Comparison of ENCODE assay signal across 9 cellular contexts in genomic region chr19:873084-874019, GRCh38. TPM values are rescaled to one million over a fixed set of nuclear protein-coding genes. Genes with fewer than 3 reads are reported as not detected.
DNase-seq lines count a peak whose midpoint lies in the region; ATAC-seq and TF ChIP-seq lines count a peak whose summit lies in the region.
"Had no signal": no experiment of that assay in that cellular context is flagged by ENCODE, and none has a peak within 500 bp of the region (broad histone marks: within the 10 kb centered on the region; RNA-seq: fewer than 3 reads in every experiment).

No MANE protein-coding gene starts in this region.

- intact Hi-C loops in A673 (cut with micrococcal nuclease; ENCODE audit: unreplicated experiment) = no loop called here

- H3K36me3 ChIP-seq in A673 (ENCODE audit: insufficient read depth, low read length, poor library complexity, severe bottlenecking) = peaks cover 25% of the 10 kb centered on the region

- no TSS peak for BruUV-seq in A673 (replicated peaks; lab: Mats Ljungman, UMichigan)

- no peak for ATAC-seq in HG03571 (IDR thresholded peaks at IDR 0.05; ENCODE audit: unreplicated experiment)

- no peaks in the 10 kb centered on the region for H3K9me3 Mint-ChIP-seq in HFFc6

- no peak overlapping the region for H3K4me3 Mint-ChIP-seq in HFFc6

- POLR2A ChIA-PET in A673 (lab: Charles Lee; ENCODE audit: low non-redundant PET) = no interaction called here

- DNase-seq in A673 (ENCODE audit: low spot score) (peak; percentile 84), HFFc6 (peak; percentile 70), NCI-H748 treated with DMSO at 0.1 percent for 48 hours (lab: John Stamatoyannopoulos, UW) (no peak), mucosa of gallbladder (ENCODE audit: low spot score) (no peak)
- peak in 3 of 4 experiments; percentile 29 to 79 (median 74) for DNase-seq in activated CD4-positive, CD25-positive, alpha-beta regulatory T cell (lab: John Stamatoyannopoulos, UW)
- peak; percentile 64 for DNase-seq in effector CD8-positive, alpha-beta T cell (lab: John Stamatoyannopoulos, UW)
- DNase-seq in stimulated activated CD4-positive, alpha-beta T cell treated with anti-CD3 and anti-CD28 coated beads, TNF-alpha, amount 100 ng/mL, for 1 hour (ENCODE audit: low read depth in 3 of 3, low spot score in 1 of 3) = peak; percentile 21 to 70 (median 46)

- TF ChIP-seq CTCF in A673 (conservative IDR thresholded peaks at IDR 0.05; ENCODE audit: low read depth, low read length) (no peak), HFFc6 (IDR thresholded peaks at IDR 0.05) (no peak)

- H3K27me3 ChIP-seq in A673 (replicated peaks; ENCODE audit: insufficient read depth, low read depth, low read length, poor library complexity) = no peaks in the 10 kb centered on the region

- CTCF ChIA-PET in A673 (lab: Charles Lee) = no interaction called here

- no peaks in the 10 kb centered on the region for H3K9me3 ChIP-seq in A673 (ENCODE audit: low read depth, low read length, poor library complexity, severe bottlenecking)

- no peak overlapping the region for H3K27ac ChIP-seq in A673 (ENCODE audit: low read depth, low read length, poor library complexity, severe bottlenecking)

- H3K36me3 Mint-ChIP-seq in HFFc6 (ENCODE audit: low read depth) = peaks cover 7% of the 10 kb centered on the region; the same call in 1 of the 2 replicates

- H3K27ac Mint-ChIP-seq in HFFc6 = no peak overlapping the region

- H3K4me3 ChIP-seq in A673 (ENCODE audit: low read depth, low read length, poor library complexity, severe bottlenecking) = no peak overlapping the region

- peaks cover 7% of the 10 kb centered on the region for H3K27me3 Mint-ChIP-seq in HFFc6 (ENCODE audit: insufficient read depth)

- peaks cover 46% of the 10 kb centered on the region for H3K4me1 ChIP-seq in A673 (ENCODE audit: insufficient read depth, low read length, poor library complexity, severe bottlenecking)

- H3K4me1 Mint-ChIP-seq in HFFc6 (ENCODE audit: low read depth) = peaks cover 16% of the 10 kb centered on the region

RNA-seq across cellular contexts. Expression of gene CFD, which starts 13.9 kb away (rescaled TPM):
- total RNA-seq in A673 (2021) = 1.1 and 1.4 TPM in 2 replicates
- 1 to 10 TPM in 3 of 6 experiments, under 1 TPM in 3; 0.84 to 1.7 (median 0.98) TPM for total RNA-seq in HFFc6 (2021; fragmentation: NEBNext Ultra II Directional; extraction: Animal tissue kit (Norgen Biotek cat#: 25700))
- total RNA-seq in mucosa of gallbladder = 133 TPM

RNA-seq across cellular contexts. Expression of gene MED16, which starts 19.6 kb away (rescaled TPM):
- total RNA-seq in A673 (2021) (83.0 and 86.3 TPM in 2 replicates), mucosa of gallbladder (66.9 TPM)
- total RNA-seq in HFFc6 (2021; fragmentation: NEBNext Ultra II Directional; extraction: Animal tissue kit (Norgen Biotek cat#: 25700)) = 10 to 100 TPM; 58.1 to 91.0 (median 70.9) TPM

RNA-seq across cellular contexts. Expression of gene RNU6-9, which starts 19.9 kb away (rescaled TPM):
- total RNA-seq in A673 (2021) (not detected in 2 replicates), mucosa of gallbladder (not detected)
- not detected for total RNA-seq in HFFc6 (2021; fragmentation: NEBNext Ultra II Directional; extraction: Animal tissue kit (Norgen Biotek cat#: 25700))
- total RNA-seq: skeletal muscle tissue had no signal

RNA-seq across cellular contexts. Expression of gene ELANE, which starts 21.2 kb away (rescaled TPM):
- not detected in 2 replicates for total RNA-seq in A673 (2021)
- under 1 TPM in 1 of 6 experiments, not detected in 5; 0.21 TPM for total RNA-seq in HFFc6 (2021; fragmentation: NEBNext Ultra II Directional; extraction: Animal tissue kit (Norgen Biotek cat#: 25700))
- not detected for total RNA-seq in mucosa of gallbladder

RNA-seq across cellular contexts. Expression of gene PRTN3, which starts 32.6 kb away (rescaled TPM):
- total RNA-seq in A673 (2021) (not detected in 2 replicates), mucosa of gallbladder (not detected)
- not detected for total RNA-seq in HFFc6 (2021; fragmentation: NEBNext Ultra II Directional; extraction: Animal tissue kit (Norgen Biotek cat#: 25700))

Comparison
In these comparisons a context has a peak if more than half of its experiments do, and no peak if none do; other contexts are left out.
1. DNase-seq: peak in A673 (single experiment), HFFc6 (single experiment), activated CD4-positive, CD25-positive, alpha-beta regulatory T cell (3 of 4), effector CD8-positive, alpha-beta T cell (single experiment) and stimulated activated CD4-positive, alpha-beta T cell treated with anti-CD3 and anti-CD28 coated beads, TNF-alpha, amount 100 ng/mL, for 1 hour (3 of 3); none in NCI-H748 treated with DMSO at 0.1 percent for 48 hours (single experiment) and mucosa of gallbladder (single experiment).
2. RNA of gene CFD, which starts 13.9 kb away (total RNA-seq): 133 TPM in mucosa of gallbladder (single experiment); 1.1 to 1.4 TPM in A673 and 0.84 to 1.7 TPM in HFFc6; every median in the first group is over 10 times any median in the second.